8 cellular contexts compared by ENCODE assay signal in the genomic region with DNA sequence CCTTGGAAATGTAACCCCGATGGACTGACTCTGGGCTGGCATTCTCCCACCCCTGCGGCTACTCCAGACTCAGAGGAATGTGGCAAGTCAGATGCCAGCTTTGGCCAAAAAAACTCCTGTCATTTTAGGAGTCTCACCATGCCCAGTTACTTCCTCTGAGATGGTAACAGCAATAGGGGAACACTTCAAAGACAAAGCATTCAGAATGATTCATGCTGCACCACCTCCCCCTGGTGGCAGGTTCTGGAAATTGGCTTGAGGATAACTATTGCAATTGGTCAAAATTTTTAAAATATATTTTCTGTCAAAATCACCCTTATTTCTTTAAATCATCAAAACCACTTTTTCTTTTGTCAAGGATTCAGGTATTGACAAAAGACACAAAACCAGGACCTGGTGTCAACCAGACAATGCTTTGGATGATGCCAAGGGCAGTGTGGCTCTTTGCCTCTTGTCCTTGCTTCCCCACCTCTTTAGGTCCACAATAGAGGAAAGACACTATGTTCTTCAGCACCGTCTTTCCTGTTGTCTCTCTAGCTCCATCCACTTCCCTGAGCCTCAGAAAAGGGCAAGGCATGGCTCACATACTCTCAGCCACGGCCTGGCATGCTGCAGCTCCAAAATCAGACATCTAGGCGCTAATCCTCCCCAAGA. TPM values are rescaled to one million over a fixed set of nuclear protein-coding genes. Genes with fewer than 3 reads are reported as not detected.
DNase-seq lines count a peak whose midpoint lies in the region; ATAC-seq and TF ChIP-seq lines count a peak whose summit lies in the region.

No MANE protein-coding gene starts in this region.

- no peaks in the 10 kb centered on the region for H3F3A ChIP-seq in SK-N-SH (replicated peaks; ENCODE audit: insufficient read depth)

- H3K4me2 ChIP-seq in SK-N-SH (no peak overlapping the region), parathyroid adenoma (ENCODE audit: low read length) (no peak overlapping the region)

- no peak for ATAC-seq in gastroesophageal sphincter
- ATAC-seq in HG02763 (IDR thresholded peaks at IDR 0.05; ENCODE audit: unreplicated experiment) = no peak

- peaks cover 29 to 41% of the 10 kb centered on the region in 2 experiments for H3K36me3 ChIP-seq in SK-N-SH (replicated peaks in 1 of 2; ENCODE audit: control insufficient read depth in 1 of 2, insufficient read depth in 2 of 2, low read length in 1 of 2)
- H3K36me3 ChIP-seq in gastroesophageal sphincter = peaks cover 4 to 69% of the 10 kb centered on the region in 2 donors
- H3K36me3 ChIP-seq in parathyroid adenoma (ENCODE audit: control insufficient read depth, insufficient read depth, low read length) = no peaks in the 10 kb centered on the region

- H3K27me3 ChIP-seq in SK-N-SH (ENCODE audit: insufficient read depth) = no peaks in the 10 kb centered on the region
- no peaks in the 10 kb centered on the region for H3K27me3 ChIP-seq in gastroesophageal sphincter
- no peaks in the 10 kb centered on the region for H3K27me3 ChIP-seq in parathyroid adenoma (ENCODE audit: control insufficient read depth, insufficient read depth, low read length)

- H3K4me3 ChIP-seq in SK-N-SH (ENCODE audit: low read depth in 2 of 2, low read length in 1 of 2) (peak overlapping the region in 1 of 2 experiments; percentile 28; a peak in 1 of 4 replicates), gastroesophageal sphincter (no peak overlapping the region), parathyroid adenoma (ENCODE audit: low read depth, low read length) (no peak overlapping the region)

- peaks cover 1% of the 10 kb centered on the region; the same call in 1 of the 2 replicates for H3K79me2 ChIP-seq in SK-N-SH (ENCODE audit: insufficient read depth)
- no peaks in the 10 kb centered on the region for H3K79me2 ChIP-seq in parathyroid adenoma

- H2AFZ ChIP-seq in SK-N-SH (ENCODE audit: low read depth) (peak overlapping the region; percentile 66), parathyroid adenoma (no peak overlapping the region)

- peak; percentile 92 for TF ChIP-seq RAD21 in SK-N-SH (IDR thresholded peaks at IDR 0.05; ENCODE audit: low read length)

- H3K9me3 ChIP-seq in SK-N-SH = no peaks in the 10 kb centered on the region
- no peaks in the 10 kb centered on the region for H3K9me3 ChIP-seq in gastroesophageal sphincter
- H3K9me3 ChIP-seq in parathyroid adenoma (ENCODE audit: control insufficient read depth, low read length) = no peaks in the 10 kb centered on the region

- H3K9me2 ChIP-seq in SK-N-SH = no peaks in the 10 kb centered on the region

- H3K27ac ChIP-seq in SK-N-SH (ENCODE audit: low read depth in 2 of 2, low read length in 1 of 2) (no peak overlapping the region), gastroesophageal sphincter (peak overlapping the region in 1 of 4 donors; percentile 34), parathyroid adenoma (no peak overlapping the region)

- H3K4me1 ChIP-seq in SK-N-SH (ENCODE audit: control insufficient read depth in 1 of 2, insufficient read depth in 2 of 2, low read depth in 1 of 2, low read length in 1 of 2) (0 out of 4 replicates have a peak, but pooled peaks cover 0 to 2% of the 10 kb centered on the region in 2 experiments), gastroesophageal sphincter (peaks cover 0 to 1% (median 0%) of the 10 kb centered on the region in 3 donors), parathyroid adenoma (no peaks in the 10 kb centered on the region)

- H4K20me1 ChIP-seq in SK-N-SH (ENCODE audit: insufficient read depth) = no peaks in the 10 kb centered on the region

- H3K9ac ChIP-seq in SK-N-SH = no peak overlapping the region
- no peak overlapping the region for H3K9ac ChIP-seq in parathyroid adenoma

- CTCF ChIA-PET in SK-N-SH (lab: Yijun Ruan, JAX) = interaction anchor here (0.6 to 13.8 kb wide), 53 partner anchors 8 to 1166 kb away, joined by 3 to 358 read pairs (median 4); partner anchors contain the start of genes DNALI1, GNL2 and RSPO1

- DNase-seq in G401 (ENCODE audit: low spot score) (peak; percentile 65), MV-4-11 (lab: John Stamatoyannopoulos, UW) (peak; percentile 75), SK-N-SH (peak; percentile 63), ureter (ENCODE audit: low spot score) (peak; percentile 76)
- DNase-seq in activated naive CD4-positive, alpha-beta T cell (lab: John Stamatoyannopoulos, UW) = peak; percentile 34 to 74 (median 66)

- TF ChIP-seq CTCF in SK-N-SH (IDR thresholded peaks at IDR 0.05) (peak; percentile 95), gastroesophageal sphincter (IDR thresholded peaks at IDR 0.05) (peak; percentile 79 to 91 (median 83)), parathyroid adenoma (IDR thresholded peaks at IDR 0.05) (peak; percentile 70)

- POLR2A ChIA-PET in SK-N-SH (lab: Yijun Ruan, JAX) = interaction anchor here (1.1 kb wide), 1 partner anchor 81 kb away, joined by 3 read pairs; no protein-coding TSS in a partner anchor

- in situ Hi-C loops in G401 (cut with HindIII; ENCODE audit: low sequenced_read_pairs) = no loop called here

- TF ChIP-seq EP300 in SK-N-SH (IDR thresholded peaks at IDR 0.05; ENCODE audit: borderline replicate concordance in 1 of 2, low read depth in 1 of 2, low read length in 1 of 2) (no peak), gastroesophageal sphincter (IDR thresholded peaks at IDR 0.05) (no peak)

- WGBS in SK-N-SH (ENCODE audit: low lambda C conversion rate) = 57% methylated on average over 5 of the region's 5 CpGs
- 68 to 86% methylated on average over 4 to 5 of the region's 5 CpGs for WGBS in gastroesophageal sphincter (ENCODE audit: low coverage in 1 of 2), 2 donors

- no peak for TF ChIP-seq POLR2A in gastroesophageal sphincter (IDR thresholded peaks at IDR 0.05)

TF ChIP-seq in SK-N-SH, 30 proteins besides CTCF, POLR2A, EP300 and RAD21:
- peak; percentile 29; the same call in 1 of the 2 replicates for TF ChIP-seq RFX5 (IDR thresholded peaks at IDR 0.05; ENCODE audit: low read length)
- TF ChIP-seq SMC3 (IDR thresholded peaks at IDR 0.05; ENCODE audit: low read depth, low read length) = peak; percentile 72
- no peak for TF ChIP-seq JUND (IDR thresholded peaks at IDR 0.05)
- TF ChIP-seq FOSL2 (IDR thresholded peaks at IDR 0.05; ENCODE audit: borderline replicate concordance, low read depth) = peak; percentile 35; the same call in 1 of the 2 replicates

RNA-seq across cellular contexts. Expression of gene CDCA8, which starts 9.9 kb away (rescaled TPM):
- total RNA-seq in G401 (2014; rRNA removed; shearing (Covaris generic)) = 18.9 and 20.3 TPM in 2 replicates
- polyA plus RNA-seq in SK-N-SH (2012; rRNA removed) = 18.9 and 22.9 TPM in 2 replicates
- 16.2 and 21.3 TPM in 2 replicates for polyA plus RNA-seq in SK-N-SH (2012; cell fraction: cytosol; rRNA removed)
- 14.5 and 22.7 TPM in 2 replicates for polyA plus RNA-seq in SK-N-SH (2012; cell fraction: nucleus; rRNA removed)
- 1 to 10 TPM in 1 of 4 donors, under 1 TPM in 3; 0.13 to 1.1 (median 0.67) TPM for total RNA-seq in gastroesophageal sphincter
- total RNA-seq in ureter = 1.2 TPM

RNA-seq across cellular contexts. Expression of gene RSPO1, which starts 47.8 kb away (rescaled TPM):
- total RNA-seq in G401 (2014; rRNA removed; shearing (Covaris generic)) = 0.07 TPM in 1 of 2 replicates, not detected in the other
- polyA plus RNA-seq in SK-N-SH (2012; rRNA removed) = 0.03 TPM in 1 of 2 replicates, not detected in the other
- not detected in 2 replicates for polyA plus RNA-seq in SK-N-SH (2012; cell fraction: cytosol; rRNA removed)
- 0.02 and 0.06 TPM in 2 replicates for polyA plus RNA-seq in SK-N-SH (2012; cell fraction: nucleus; rRNA removed)
- total RNA-seq in gastroesophageal sphincter (1 to 10 TPM in 3 of 4 donors, under 1 TPM in 1; 0.47 to 4.0 (median 2.5) TPM), ureter (1.3 TPM)
